ENCODE assay signal across 1 cellular context in the genomic region with DNA sequence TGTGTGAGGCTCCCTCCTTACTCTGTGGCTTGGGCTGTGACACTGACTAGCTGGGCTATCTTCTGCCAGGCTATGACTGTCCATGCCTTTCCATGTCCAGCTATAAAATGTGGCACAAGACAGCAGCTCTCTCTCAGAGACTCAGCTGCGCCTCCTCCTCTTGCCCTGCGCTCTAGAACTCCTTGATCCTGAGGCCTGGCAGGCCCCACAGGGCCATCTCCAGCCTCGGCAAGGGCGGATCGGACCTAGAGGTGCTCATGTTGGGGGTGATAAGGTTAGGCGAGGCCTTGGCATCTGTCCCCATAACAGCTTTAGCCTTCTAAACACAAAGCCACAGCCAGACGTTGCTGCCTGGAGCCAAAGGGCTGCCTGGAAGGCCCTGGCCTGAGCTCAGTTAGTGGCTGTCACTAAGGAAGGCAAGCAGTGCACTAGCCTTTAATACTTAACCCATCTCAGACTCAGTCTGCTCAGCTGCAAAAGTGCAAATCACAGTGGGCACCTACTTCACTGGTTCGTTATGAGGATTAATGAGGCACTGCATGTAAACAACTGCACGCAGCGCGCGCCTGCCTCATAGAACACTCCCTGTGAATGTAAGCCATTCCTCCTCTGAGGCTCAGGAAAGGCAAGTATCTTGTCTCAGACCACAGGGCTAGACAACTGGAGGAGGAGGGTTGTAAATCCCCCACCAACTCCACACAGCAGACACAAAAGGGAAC.
TF ChIP-seq lines count a peak whose summit lies in the region.

No MANE protein-coding gene starts in this region.

TF ChIP-seq in HepG2, 621 proteins besides CTCF, POLR2A, EP300 and RAD21 (continued from another document and continues in another):
- TF ChIP-seq, protein P1, sequence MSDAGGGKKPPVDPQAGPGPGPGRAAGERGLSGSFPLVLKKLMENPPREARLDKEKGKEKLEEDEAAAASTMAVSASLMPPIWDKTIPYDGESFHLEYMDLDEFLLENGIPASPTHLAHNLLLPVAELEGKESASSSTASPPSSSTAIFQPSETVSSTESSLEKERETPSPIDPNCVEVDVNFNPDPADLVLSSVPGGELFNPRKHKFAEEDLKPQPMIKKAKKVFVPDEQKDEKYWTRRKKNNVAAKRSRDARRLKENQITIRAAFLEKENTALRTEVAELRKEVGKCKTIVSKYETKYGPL (CRISPR knock-in tag; IDR thresholded peaks at IDR 0.05), result no peak
- TF ChIP-seq ZNF263 (CRISPR knock-in tag; IDR thresholded peaks at IDR 0.05) (peak; percentile 77; the same call in 1 of the 2 replicates), CBX1 (IDR thresholded peaks at IDR 0.05; ENCODE audit: low read depth) (no peak), KDM5B (CRISPR knock-in tag; IDR thresholded peaks at IDR 0.05; ENCODE audit: borderline replicate concordance) (peak; percentile 67; the same call in 1 of the 2 replicates), HNRNPK (IDR thresholded peaks at IDR 0.05; ENCODE audit: low read depth, low read length, poor library complexity, severe bottlenecking) (no peak), GABPA (IDR thresholded peaks at IDR 0.05; ENCODE audit: low read depth, low read length) (no peak), GABPA (CRISPR knock-in tag; IDR thresholded peaks at IDR 0.05; ENCODE audit: low read depth) (no peak), DNMT3B (CRISPR knock-in tag; conservative IDR thresholded peaks at IDR 0.05) (no peak), ZNF331 (CRISPR knock-in tag; IDR thresholded peaks at IDR 0.05) (no peak), NRL (CRISPR knock-in tag; IDR thresholded peaks at IDR 0.05; ENCODE audit: borderline replicate concordance) (no peak), ZNF558 (CRISPR knock-in tag; IDR thresholded peaks at IDR 0.05; ENCODE audit: borderline replicate concordance) (no peak), ZBTB7B (CRISPR knock-in tag; IDR thresholded peaks at IDR 0.05) (no peak), TEAD3 (CRISPR knock-in tag; optimal IDR thresholded peaks at IDR 0.05; ENCODE audit: borderline replicate concordance) (no peak), HDAC2 (CRISPR knock-in tag; IDR thresholded peaks at IDR 0.05) (no peak), ESRRA (CRISPR knock-in tag; IDR thresholded peaks at IDR 0.05; ENCODE audit: low read depth) (no peak), ZNF383 (CRISPR knock-in tag; IDR thresholded peaks at IDR 0.05; ENCODE audit: borderline replicate concordance) (no peak), SALL1 (CRISPR knock-in tag; IDR thresholded peaks at IDR 0.05) (peak; percentile 12; the same call in 1 of the 2 replicates), ZNF709 (CRISPR knock-in tag; IDR thresholded peaks at IDR 0.05) (no peak)
- TF ChIP-seq, protein P2, sequence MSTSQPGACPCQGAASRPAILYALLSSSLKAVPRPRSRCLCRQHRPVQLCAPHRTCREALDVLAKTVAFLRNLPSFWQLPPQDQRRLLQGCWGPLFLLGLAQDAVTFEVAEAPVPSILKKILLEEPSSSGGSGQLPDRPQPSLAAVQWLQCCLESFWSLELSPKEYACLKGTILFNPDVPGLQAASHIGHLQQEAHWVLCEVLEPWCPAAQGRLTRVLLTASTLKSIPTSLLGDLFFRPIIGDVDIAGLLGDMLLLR (CRISPR knock-in tag; IDR thresholded peaks at IDR 0.05), result 0 out of 2 replicates have a peak, but pooled peaks have one; percentile 33
- TF ChIP-seq, protein P3, sequence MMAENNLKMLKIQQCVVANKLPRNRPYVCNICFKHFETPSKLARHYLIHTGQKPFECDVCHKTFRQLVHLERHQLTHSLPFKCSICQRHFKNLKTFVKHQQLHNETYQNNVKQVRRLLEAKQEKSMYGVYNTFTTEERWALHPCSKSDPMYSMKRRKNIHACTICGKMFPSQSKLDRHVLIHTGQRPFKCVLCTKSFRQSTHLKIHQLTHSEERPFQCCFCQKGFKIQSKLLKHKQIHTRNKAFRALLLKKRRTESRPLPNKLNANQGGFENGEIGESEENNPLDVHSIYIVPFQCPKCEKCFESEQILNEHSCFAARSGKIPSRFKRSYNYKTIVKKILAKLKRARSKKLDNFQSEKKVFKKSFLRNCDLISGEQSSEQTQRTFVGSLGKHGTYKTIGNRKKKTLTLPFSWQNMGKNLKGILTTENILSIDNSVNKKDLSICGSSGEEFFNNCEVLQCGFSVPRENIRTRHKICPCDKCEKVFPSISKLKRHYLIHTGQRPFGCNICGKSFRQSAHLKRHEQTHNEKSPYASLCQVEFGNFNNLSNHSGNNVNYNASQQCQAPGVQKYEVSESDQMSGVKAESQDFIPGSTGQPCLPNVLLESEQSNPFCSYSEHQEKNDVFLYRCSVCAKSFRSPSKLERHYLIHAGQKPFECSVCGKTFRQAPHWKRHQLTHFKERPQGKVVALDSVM (CRISPR knock-in tag; IDR thresholded peaks at IDR 0.05), result 0 out of 2 replicates have a peak, but pooled peaks have one; percentile 31
- TF ChIP-seq, protein P4, sequence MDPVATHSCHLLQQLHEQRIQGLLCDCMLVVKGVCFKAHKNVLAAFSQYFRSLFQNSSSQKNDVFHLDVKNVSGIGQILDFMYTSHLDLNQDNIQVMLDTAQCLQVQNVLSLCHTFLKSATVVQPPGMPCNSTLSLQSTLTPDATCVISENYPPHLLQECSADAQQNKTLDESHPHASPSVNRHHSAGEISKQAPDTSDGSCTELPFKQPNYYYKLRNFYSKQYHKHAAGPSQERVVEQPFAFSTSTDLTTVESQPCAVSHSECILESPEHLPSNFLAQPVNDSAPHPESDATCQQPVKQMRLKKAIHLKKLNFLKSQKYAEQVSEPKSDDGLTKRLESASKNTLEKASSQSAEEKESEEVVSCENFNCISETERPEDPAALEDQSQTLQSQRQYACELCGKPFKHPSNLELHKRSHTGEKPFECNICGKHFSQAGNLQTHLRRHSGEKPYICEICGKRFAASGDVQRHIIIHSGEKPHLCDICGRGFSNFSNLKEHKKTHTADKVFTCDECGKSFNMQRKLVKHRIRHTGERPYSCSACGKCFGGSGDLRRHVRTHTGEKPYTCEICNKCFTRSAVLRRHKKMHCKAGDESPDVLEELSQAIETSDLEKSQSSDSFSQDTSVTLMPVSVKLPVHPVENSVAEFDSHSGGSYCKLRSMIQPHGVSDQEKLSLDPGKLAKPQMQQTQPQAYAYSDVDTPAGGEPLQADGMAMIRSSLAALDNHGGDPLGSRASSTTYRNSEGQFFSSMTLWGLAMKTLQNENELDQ (CRISPR knock-in tag; IDR thresholded peaks at IDR 0.05; ENCODE audit: borderline replicate concordance), result no peak
- TF ChIP-seq, protein P5, sequence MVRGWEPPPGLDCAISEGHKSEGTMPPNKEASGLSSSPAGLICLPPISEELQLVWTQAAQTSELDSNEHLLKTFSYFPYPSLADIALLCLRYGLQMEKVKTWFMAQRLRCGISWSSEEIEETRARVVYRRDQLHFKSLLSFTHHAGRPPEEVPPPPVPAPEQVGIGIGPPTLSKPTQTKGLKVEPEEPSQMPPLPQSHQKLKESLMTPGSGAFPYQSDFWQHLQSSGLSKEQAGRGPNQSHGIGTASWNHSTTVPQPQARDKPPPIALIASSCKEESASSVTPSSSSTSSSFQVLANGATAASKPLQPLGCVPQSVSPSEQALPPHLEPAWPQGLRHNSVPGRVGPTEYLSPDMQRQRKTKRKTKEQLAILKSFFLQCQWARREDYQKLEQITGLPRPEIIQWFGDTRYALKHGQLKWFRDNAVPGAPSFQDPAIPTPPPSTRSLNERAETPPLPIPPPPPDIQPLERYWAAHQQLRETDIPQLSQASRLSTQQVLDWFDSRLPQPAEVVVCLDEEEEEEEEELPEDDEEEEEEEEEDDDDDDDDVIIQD (CRISPR knock-in tag; IDR thresholded peaks at IDR 0.05; ENCODE audit: low read depth), result no peak
- TF ChIP-seq, protein P6, sequence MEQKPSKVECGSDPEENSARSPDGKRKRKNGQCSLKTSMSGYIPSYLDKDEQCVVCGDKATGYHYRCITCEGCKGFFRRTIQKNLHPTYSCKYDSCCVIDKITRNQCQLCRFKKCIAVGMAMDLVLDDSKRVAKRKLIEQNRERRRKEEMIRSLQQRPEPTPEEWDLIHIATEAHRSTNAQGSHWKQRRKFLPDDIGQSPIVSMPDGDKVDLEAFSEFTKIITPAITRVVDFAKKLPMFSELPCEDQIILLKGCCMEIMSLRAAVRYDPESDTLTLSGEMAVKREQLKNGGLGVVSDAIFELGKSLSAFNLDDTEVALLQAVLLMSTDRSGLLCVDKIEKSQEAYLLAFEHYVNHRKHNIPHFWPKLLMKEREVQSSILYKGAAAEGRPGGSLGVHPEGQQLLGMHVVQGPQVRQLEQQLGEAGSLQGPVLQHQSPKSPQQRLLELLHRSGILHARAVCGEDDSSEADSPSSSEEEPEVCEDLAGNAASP (CRISPR knock-in tag; IDR thresholded peaks at IDR 0.05; ENCODE audit: borderline replicate concordance), result no peak
- TF ChIP-seq, protein P7, sequence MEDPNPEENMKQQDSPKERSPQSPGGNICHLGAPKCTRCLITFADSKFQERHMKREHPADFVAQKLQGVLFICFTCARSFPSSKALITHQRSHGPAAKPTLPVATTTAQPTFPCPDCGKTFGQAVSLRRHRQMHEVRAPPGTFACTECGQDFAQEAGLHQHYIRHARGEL (CRISPR knock-in tag; IDR thresholded peaks at IDR 0.05), result no peak
- TF ChIP-seq, protein P8, sequence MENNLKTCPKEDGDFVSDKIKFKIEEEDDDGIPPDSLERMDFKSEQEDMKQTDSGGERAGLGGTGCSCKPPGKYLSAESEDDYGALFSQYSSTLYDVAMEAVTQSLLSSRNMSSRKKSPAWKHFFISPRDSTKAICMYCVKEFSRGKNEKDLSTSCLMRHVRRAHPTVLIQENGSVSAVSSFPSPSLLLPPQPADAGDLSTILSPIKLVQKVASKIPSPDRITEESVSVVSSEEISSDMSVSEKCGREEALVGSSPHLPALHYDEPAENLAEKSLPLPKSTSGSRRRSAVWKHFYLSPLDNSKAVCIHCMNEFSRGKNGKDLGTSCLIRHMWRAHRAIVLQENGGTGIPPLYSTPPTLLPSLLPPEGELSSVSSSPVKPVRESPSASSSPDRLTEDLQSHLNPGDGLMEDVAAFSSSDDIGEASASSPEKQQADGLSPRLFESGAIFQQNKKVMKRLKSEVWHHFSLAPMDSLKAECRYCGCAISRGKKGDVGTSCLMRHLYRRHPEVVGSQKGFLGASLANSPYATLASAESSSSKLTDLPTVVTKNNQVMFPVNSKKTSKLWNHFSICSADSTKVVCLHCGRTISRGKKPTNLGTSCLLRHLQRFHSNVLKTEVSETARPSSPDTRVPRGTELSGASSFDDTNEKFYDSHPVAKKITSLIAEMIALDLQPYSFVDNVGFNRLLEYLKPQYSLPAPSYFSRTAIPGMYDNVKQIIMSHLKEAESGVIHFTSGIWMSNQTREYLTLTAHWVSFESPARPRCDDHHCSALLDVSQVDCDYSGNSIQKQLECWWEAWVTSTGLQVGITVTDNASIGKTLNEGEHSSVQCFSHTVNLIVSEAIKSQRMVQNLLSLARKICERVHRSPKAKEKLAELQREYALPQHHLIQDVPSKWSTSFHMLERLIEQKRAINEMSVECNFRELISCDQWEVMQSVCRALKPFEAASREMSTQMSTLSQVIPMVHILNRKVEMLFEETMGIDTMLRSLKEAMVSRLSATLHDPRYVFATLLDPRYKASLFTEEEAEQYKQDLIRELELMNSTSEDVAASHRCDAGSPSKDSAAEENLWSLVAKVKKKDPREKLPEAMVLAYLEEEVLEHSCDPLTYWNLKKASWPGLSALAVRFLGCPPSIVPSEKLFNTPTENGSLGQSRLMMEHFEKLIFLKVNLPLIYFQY (CRISPR knock-in tag; IDR thresholded peaks at IDR 0.05; ENCODE audit: borderline replicate concordance), result no peak
- TF ChIP-seq, protein P9, sequence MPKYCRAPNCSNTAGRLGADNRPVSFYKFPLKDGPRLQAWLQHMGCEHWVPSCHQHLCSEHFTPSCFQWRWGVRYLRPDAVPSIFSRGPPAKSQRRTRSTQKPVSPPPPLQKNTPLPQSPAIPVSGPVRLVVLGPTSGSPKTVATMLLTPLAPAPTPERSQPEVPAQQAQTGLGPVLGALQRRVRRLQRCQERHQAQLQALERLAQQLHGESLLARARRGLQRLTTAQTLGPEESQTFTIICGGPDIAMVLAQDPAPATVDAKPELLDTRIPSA (CRISPR knock-in tag; IDR thresholded peaks at IDR 0.05; ENCODE audit: borderline replicate concordance), result no peak
- TF ChIP-seq, protein P10, sequence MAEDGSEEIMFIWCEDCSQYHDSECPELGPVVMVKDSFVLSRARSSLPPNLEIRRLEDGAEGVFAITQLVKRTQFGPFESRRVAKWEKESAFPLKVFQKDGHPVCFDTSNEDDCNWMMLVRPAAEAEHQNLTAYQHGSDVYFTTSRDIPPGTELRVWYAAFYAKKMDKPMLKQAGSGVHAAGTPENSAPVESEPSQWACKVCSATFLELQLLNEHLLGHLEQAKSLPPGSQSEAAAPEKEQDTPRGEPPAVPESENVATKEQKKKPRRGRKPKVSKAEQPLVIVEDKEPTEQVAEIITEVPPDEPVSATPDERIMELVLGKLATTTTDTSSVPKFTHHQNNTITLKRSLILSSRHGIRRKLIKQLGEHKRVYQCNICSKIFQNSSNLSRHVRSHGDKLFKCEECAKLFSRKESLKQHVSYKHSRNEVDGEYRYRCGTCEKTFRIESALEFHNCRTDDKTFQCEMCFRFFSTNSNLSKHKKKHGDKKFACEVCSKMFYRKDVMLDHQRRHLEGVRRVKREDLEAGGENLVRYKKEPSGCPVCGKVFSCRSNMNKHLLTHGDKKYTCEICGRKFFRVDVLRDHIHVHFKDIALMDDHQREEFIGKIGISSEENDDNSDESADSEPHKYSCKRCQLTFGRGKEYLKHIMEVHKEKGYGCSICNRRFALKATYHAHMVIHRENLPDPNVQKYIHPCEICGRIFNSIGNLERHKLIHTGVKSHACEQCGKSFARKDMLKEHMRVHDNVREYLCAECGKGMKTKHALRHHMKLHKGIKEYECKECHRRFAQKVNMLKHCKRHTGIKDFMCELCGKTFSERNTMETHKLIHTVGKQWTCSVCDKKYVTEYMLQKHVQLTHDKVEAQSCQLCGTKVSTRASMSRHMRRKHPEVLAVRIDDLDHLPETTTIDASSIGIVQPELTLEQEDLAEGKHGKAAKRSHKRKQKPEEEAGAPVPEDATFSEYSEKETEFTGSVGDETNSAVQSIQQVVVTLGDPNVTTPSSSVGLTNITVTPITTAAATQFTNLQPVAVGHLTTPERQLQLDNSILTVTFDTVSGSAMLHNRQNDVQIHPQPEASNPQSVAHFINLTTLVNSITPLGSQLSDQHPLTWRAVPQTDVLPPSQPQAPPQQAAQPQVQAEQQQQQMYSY (CRISPR knock-in tag; IDR thresholded peaks at IDR 0.05), result no peak
- TF ChIP-seq, protein P11, sequence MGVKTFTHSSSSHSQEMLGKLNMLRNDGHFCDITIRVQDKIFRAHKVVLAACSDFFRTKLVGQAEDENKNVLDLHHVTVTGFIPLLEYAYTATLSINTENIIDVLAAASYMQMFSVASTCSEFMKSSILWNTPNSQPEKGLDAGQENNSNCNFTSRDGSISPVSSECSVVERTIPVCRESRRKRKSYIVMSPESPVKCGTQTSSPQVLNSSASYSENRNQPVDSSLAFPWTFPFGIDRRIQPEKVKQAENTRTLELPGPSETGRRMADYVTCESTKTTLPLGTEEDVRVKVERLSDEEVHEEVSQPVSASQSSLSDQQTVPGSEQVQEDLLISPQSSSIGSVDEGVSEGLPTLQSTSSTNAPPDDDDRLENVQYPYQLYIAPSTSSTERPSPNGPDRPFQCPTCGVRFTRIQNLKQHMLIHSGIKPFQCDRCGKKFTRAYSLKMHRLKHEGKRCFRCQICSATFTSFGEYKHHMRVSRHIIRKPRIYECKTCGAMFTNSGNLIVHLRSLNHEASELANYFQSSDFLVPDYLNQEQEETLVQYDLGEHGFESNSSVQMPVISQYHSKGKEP (CRISPR knock-in tag; IDR thresholded peaks at IDR 0.05), result no peak
- TF ChIP-seq, protein P12, sequence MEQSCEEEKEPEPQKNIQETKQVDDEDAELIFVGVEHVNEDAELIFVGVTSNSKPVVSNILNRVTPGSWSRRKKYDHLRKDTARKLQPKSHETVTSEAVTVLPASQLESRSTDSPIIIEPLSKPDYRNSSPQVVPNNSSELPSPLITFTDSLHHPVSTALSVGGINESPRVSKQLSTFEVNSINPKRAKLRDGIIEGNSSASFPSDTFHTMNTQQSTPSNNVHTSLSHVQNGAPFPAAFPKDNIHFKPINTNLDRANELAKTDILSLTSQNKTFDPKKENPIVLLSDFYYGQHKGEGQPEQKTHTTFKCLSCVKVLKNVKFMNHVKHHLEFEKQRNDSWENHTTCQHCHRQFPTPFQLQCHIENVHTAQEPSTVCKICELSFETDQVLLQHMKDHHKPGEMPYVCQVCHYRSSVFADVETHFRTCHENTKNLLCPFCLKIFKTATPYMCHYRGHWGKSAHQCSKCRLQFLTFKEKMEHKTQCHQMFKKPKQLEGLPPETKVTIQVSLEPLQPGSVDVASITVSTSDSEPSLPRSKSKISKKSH (CRISPR knock-in tag; IDR thresholded peaks at IDR 0.05; ENCODE audit: borderline replicate concordance), result no peak
